1 cellular context compared by ENCODE assay signal in genomic region chr10:5629789-5630436, GRCh38.
TF ChIP-seq lines count a peak whose summit lies in the region.

No MANE protein-coding gene starts in this region.

TF ChIP-seq in H1, 55 proteins besides CTCF, POLR2A, EP300 and RAD21 (continued from another document):
- no peak for TF ChIP-seq USF2 (IDR thresholded peaks at IDR 0.05; ENCODE audit: low read length)
- TF ChIP-seq FOSL1 (IDR thresholded peaks at IDR 0.05; ENCODE audit: insufficient read depth, low read depth, low read length), result no peak
- no peak for TF ChIP-seq SIX5 (IDR thresholded peaks at IDR 0.05; ENCODE audit: low read depth, low read length)
- TF ChIP-seq KDM4A (IDR thresholded peaks at IDR 0.05; ENCODE audit: low read depth, low read length, severe bottlenecking), result no peak
- no peak for TF ChIP-seq JUN (IDR thresholded peaks at IDR 0.05; ENCODE audit: low read depth, low read length)
- TF ChIP-seq ASH2L (IDR thresholded peaks at IDR 0.05; ENCODE audit: low read length), result no peak
- TF ChIP-seq YY1 (IDR thresholded peaks at IDR 0.05; ENCODE audit: low read depth, low read length), result no peak
TF ChIP-seq in H1: peak in this region for 0.
